ENCODE assay signal across 30 cellular contexts in the genomic region with DNA sequence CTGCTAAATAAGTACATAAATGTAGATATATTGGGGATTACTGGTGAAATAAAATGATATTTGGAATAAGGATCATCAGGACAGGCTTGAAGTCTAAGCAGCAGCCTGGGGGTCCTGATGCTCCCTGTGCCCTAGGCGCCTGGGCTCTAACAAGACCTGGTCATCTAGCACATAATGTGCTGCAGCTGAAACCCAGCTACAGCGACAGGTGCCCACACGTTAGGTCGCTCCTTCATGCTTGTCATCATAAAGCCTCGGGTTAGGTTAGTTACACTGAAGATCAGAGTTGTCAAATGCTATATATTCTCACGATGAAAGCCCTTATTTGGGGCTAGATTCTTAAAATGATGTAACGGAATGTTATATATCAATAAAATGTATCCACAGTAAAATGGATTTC.
"Had no signal": no experiment of that assay in that cellular context is flagged by ENCODE, and none has a peak within 500 bp of the region (broad histone marks: within the 10 kb centered on the region; RNA-seq: fewer than 3 reads in every experiment).

No MANE protein-coding gene starts in this region.

- H3K27me3 ChIP-seq: neutrophil, ovary, right lobe of liver, sigmoid colon, suprapubic skin, testis, tibial artery, transverse colon, upper lobe of right lung, uterus had no signal

- H3K4me3 ChIP-seq: ovary, psoas muscle, right lobe of liver, sigmoid colon, suprapubic skin, testis, tibial artery, transverse colon, upper lobe of right lung, uterus had no signal

- H3K9me3 ChIP-seq: neutrophil, ovary, psoas muscle, right lobe of liver, sigmoid colon, suprapubic skin, testis, tibial artery, transverse colon, upper lobe of right lung, uterus had no signal

- H3K9me3 Mint-ChIP-seq: naive thymus-derived CD8-positive, alpha-beta T cell; natural killer cell treated with Interleukin-12 subunit alpha and Interleukin-12 subunit beta and Interleukin-15 and Interleukin-18, amount 100 ng/mL, for 72 hours; neural crest cell; stimulated activated effector memory CD8-positive, alpha-beta T cell treated with anti-CD3 and anti-CD28 coated beads, Interleukin-12 subunit alpha, Interleukin-12 subunit beta, amount 100 ng/mL, for 72 hours; stimulated activated naive B cell treated with anti-CD40 and anti-IgM and Interleukin-4, amounts not matched to agents 10 μg/mL and 1 μg/mL and 100 μg/mL, for 72 hours; stimulated activated naive CD8-positive, alpha-beta T cell treated with anti-CD3 and anti-CD28 coated beads, Interleukin-15, amount 100 ng/mL, for 72 hours; type B pancreatic cell had no signal

- H3K4me1 Mint-ChIP-seq: neural crest cell; stimulated activated naive B cell treated with anti-CD40 and anti-IgM and Interleukin-4, amounts not matched to agents 10 μg/mL and 1 μg/mL and 100 μg/mL, for 72 hours had no signal

- H3K4me3 Mint-ChIP-seq: naive thymus-derived CD8-positive, alpha-beta T cell; natural killer cell treated with Interleukin-12 subunit alpha and Interleukin-12 subunit beta and Interleukin-15 and Interleukin-18, amount 100 ng/mL, for 72 hours; nephron progenitor cell; neural crest cell; stimulated activated effector memory CD8-positive, alpha-beta T cell treated with anti-CD3 and anti-CD28 coated beads, Interleukin-12 subunit alpha, Interleukin-12 subunit beta, amount 100 ng/mL, for 72 hours; stimulated activated naive B cell treated with anti-CD40 and anti-IgM and Interleukin-4, amounts not matched to agents 10 μg/mL and 1 μg/mL and 100 μg/mL, for 72 hours; stimulated activated naive CD8-positive, alpha-beta T cell treated with anti-CD3 and anti-CD28 coated beads, Interleukin-15, amount 100 ng/mL, for 72 hours; type B pancreatic cell had no signal

- H2AFZ ChIP-seq: parathyroid adenoma had no signal

- H3K27ac ChIP-seq: ovary, parathyroid adenoma, psoas muscle, right lobe of liver, sigmoid colon, suprapubic skin, testis, tibial artery, transverse colon, upper lobe of right lung, uterus had no signal

- DNase-seq: naive thymus-derived CD8-positive, alpha-beta T cell; nephron progenitor cell; nucleus accumbens; ovary; psoas muscle; right lobe of liver; sigmoid colon; small intestine; stimulated activated CD4-positive, alpha-beta T cell treated with anti-CD3 and anti-CD28 coated beads, Interleukin-15, amount 100 ng/mL, for 24 hours; stimulated activated CD4-positive, alpha-beta T cell treated with anti-CD3 and anti-CD28 coated beads, Interleukin-2, amount 100 ng/mL, for 24 hours; stimulated activated CD4-positive, alpha-beta T cell treated with anti-CD3 and anti-CD28 coated beads, Interleukin-2, amount 100 ng/mL, for 48 hours; stimulated activated CD4-positive, alpha-beta T cell treated with anti-CD3 and anti-CD28 coated beads, Interleukin-4, amount 100 ng/mL, for 24 hours; stimulated activated naive B cell treated with anti-CD40 and anti-IgM and Interleukin-4, amounts not matched to agents 10 μg/mL and 1 μg/mL and 100 μg/mL, for 72 hours; stimulated activated naive CD8-positive, alpha-beta T cell treated with anti-CD3 and anti-CD28 coated beads, Interleukin-15, amount 100 ng/mL, for 72 hours; stimulated activated naive CD8-positive, alpha-beta T cell treated with anti-CD3 and anti-CD28 coated beads, Interleukin-15, Interleukin-2, amounts not matched to agents 100 U/mL and 50 U/mL, for 24 hours; substantia nigra; testis; tibial artery; transverse colon; upper lobe of right lung; uterus had no signal

- H3K27me3 Mint-ChIP-seq: naive thymus-derived CD8-positive, alpha-beta T cell; natural killer cell treated with Interleukin-12 subunit alpha and Interleukin-12 subunit beta and Interleukin-15 and Interleukin-18, amount 100 ng/mL, for 72 hours; progenitor cell of endocrine pancreas; stimulated activated naive B cell treated with anti-CD40 and anti-IgM and Interleukin-4, amounts not matched to agents 10 μg/mL and 1 μg/mL and 100 μg/mL, for 72 hours; stimulated activated naive CD8-positive, alpha-beta T cell treated with anti-CD3 and anti-CD28 coated beads, Interleukin-15, amount 100 ng/mL, for 72 hours; type B pancreatic cell had no signal

- ATAC-seq: naive thymus-derived CD8-positive, alpha-beta T cell; natural killer cell treated with Interleukin-12 subunit alpha and Interleukin-12 subunit beta and Interleukin-15 and Interleukin-18, amount 100 ng/mL, for 72 hours; psoas muscle; right cardiac atrium; right lobe of liver; stimulated activated effector memory CD8-positive, alpha-beta T cell treated with anti-CD3 and anti-CD28 coated beads, Interleukin-12 subunit alpha, Interleukin-12 subunit beta, amount 100 ng/mL, for 72 hours; stimulated activated naive B cell treated with anti-CD40 and anti-IgM and Interleukin-4, amounts not matched to agents 10 μg/mL and 1 μg/mL and 100 μg/mL, for 72 hours; stimulated activated naive CD8-positive, alpha-beta T cell treated with anti-CD3 and anti-CD28 coated beads, Interleukin-15, amount 100 ng/mL, for 72 hours; stimulated activated naive CD8-positive, alpha-beta T cell treated with anti-CD3 and anti-CD28 coated beads, Interleukin-15, Interleukin-2, amounts not matched to agents 100 U/mL and 50 U/mL, for 24 hours; upper lobe of right lung had no signal

- H3K4me1 ChIP-seq: parathyroid adenoma, psoas muscle, right lobe of liver, sigmoid colon, suprapubic skin, testis, tibial artery, transverse colon, upper lobe of right lung, uterus had no signal

- H3K36me3 ChIP-seq: ovary, uterus had no signal

- H3K27ac Mint-ChIP-seq: naive thymus-derived CD8-positive, alpha-beta T cell; natural killer cell treated with Interleukin-12 subunit alpha and Interleukin-12 subunit beta and Interleukin-15 and Interleukin-18, amount 100 ng/mL, for 72 hours; nephron progenitor cell; progenitor cell of endocrine pancreas; stimulated activated effector memory CD8-positive, alpha-beta T cell treated with anti-CD3 and anti-CD28 coated beads, Interleukin-12 subunit alpha, Interleukin-12 subunit beta, amount 100 ng/mL, for 72 hours; stimulated activated naive B cell treated with anti-CD40 and anti-IgM and Interleukin-4, amounts not matched to agents 10 μg/mL and 1 μg/mL and 100 μg/mL, for 72 hours; stimulated activated naive CD8-positive, alpha-beta T cell treated with anti-CD3 and anti-CD28 coated beads, Interleukin-15, amount 100 ng/mL, for 72 hours; type B pancreatic cell had no signal
